ENCODE assay signal across 13 cellular contexts in genomic region chr1:113046569-113046968, GRCh38. TPM values are rescaled to one million over a fixed set of nuclear protein-coding genes. Genes with fewer than 3 reads are reported as not detected.
DNase-seq lines count a peak whose midpoint lies in the region; ATAC-seq, FAIRE-seq and TF ChIP-seq lines count a peak whose summit lies in the region.
"Had no signal": no experiment of that assay in that cellular context is flagged by ENCODE, and none has a peak within 500 bp of the region (broad histone marks: within the 10 kb centered on the region; RNA-seq: fewer than 3 reads in every experiment).

No MANE protein-coding gene starts in this region.

- no peak overlapping the region for H3K4me3 Mint-ChIP-seq in activated naive CD4-positive, alpha-beta T cell treated with anti-CD3 and anti-CD28 coated beads for 36 hours

- SMC1A ChIA-PET in GM12878 (lab: Charles Lee; ENCODE audit: uncharacterized antibody, unreplicated experiment), result no interaction called here

- no TSS peak for BruUV-seq in GM12878 (replicated peaks; lab: Mats Ljungman, UMichigan)

- H3K4me2 ChIP-seq in GM12878 (ENCODE audit: control insufficient read depth, insufficient read depth), result no peak overlapping the region

- H3K27me3 ChIP-seq in GM12878 (replicated peaks in 1 of 2; ENCODE audit: control insufficient read depth in 2 of 2, insufficient read depth in 2 of 2, low read length in 1 of 2) (no peaks in the 10 kb centered on the region), upper lobe of right lung (no peaks in the 10 kb centered on the region)
- H3K27me3 ChIP-seq: esophagus muscularis mucosa had no signal

- no peak overlapping the region for H3K9ac ChIP-seq in GM12878 (ENCODE audit: control insufficient read depth, insufficient read depth, low read length)
- H3K9ac ChIP-seq: parathyroid adenoma had no signal

- no peaks in the 10 kb centered on the region for H3K79me2 ChIP-seq in GM12878 (ENCODE audit: control insufficient read depth, insufficient read depth, low read length)
- H3K79me2 ChIP-seq: parathyroid adenoma had no signal

- peaks cover 33% of the 10 kb centered on the region for H3K4me1 Mint-ChIP-seq in activated naive CD4-positive, alpha-beta T cell treated with anti-CD3 and anti-CD28 coated beads for 36 hours (ENCODE audit: low read depth)

- H3K27me3 Mint-ChIP-seq in activated naive CD4-positive, alpha-beta T cell treated with anti-CD3 and anti-CD28 coated beads for 36 hours (ENCODE audit: low read depth), result peaks cover 2% of the 10 kb centered on the region

- H3K27ac ChIP-seq in GM12878 (ENCODE audit: control insufficient read depth, insufficient read depth) (no peak overlapping the region), upper lobe of right lung (no peak overlapping the region)
- H3K27ac ChIP-seq: esophagus muscularis mucosa, parathyroid adenoma had no signal

- TF ChIP-seq RAD21 in GM12878 (IDR thresholded peaks at IDR 0.05; ENCODE audit: insufficient read depth, low read depth, low read length), result no peak

- H3K4me3 ChIP-seq in GM12878 (no peak overlapping the region), upper lobe of right lung (no peak overlapping the region)
- H3K4me3 ChIP-seq: esophagus muscularis mucosa had no signal

- WGBS in GM12878 (ENCODE audit: insufficient coverage, insufficient replicate concordance, low lambda C conversion rate, missing lambda C conversion rate), result 36% methylated on average over 4 of the region's 4 CpGs

- DNase-seq in activated naive CD4-positive, alpha-beta T cell treated with anti-CD3 and anti-CD28 coated beads for 36 hours, result peak; percentile 31
- DNase-seq in activated naive CD4-positive, alpha-beta T cell (lab: John Stamatoyannopoulos, UW), result no peak
- DNase-seq in OCI-M1 (lab: John Stamatoyannopoulos, UW) (peak; percentile 18), GM12878 (ENCODE audit: low read depth, low spot score) (no peak), upper lobe of right lung (no peak), GM10248 (ENCODE audit: extremely low spot score) (no peak), kidney glomerular epithelial cell (lab: John Stamatoyannopoulos, UW) (no peak)
- DNase-seq: activated effector memory CD4-positive, alpha-beta T cell treated with anti-CD3 and anti-CD28 coated beads, Interleukin-2, amount 50 U/mL, for 16 hours; caudate nucleus; mammary epithelial cell had no signal

- POLR2A ChIA-PET in GM12878 (lab: Charles Lee) (no interaction called here), GM10248 (lab: Yijun Ruan, JAX) (no interaction called here)

- H3K4me1 ChIP-seq in GM12878 (ENCODE audit: control insufficient read depth, insufficient read depth, low read length), result peaks cover 20% of the 10 kb centered on the region
- peaks cover 4% of the 10 kb centered on the region for H3K4me1 ChIP-seq in upper lobe of right lung
- H3K4me1 ChIP-seq: parathyroid adenoma had no signal

- no peaks in the 10 kb centered on the region for H3K36me3 Mint-ChIP-seq in activated naive CD4-positive, alpha-beta T cell treated with anti-CD3 and anti-CD28 coated beads for 36 hours (ENCODE audit: low read depth)

- no peak for TF ChIP-seq POLR2A in GM12878 (IDR thresholded peaks at IDR 0.05; ENCODE audit: low read depth, low read length)

- H4K20me1 ChIP-seq in GM12878 (ENCODE audit: control insufficient read depth, insufficient read depth), result no peaks in the 10 kb centered on the region

- in situ Hi-C loops in GM12878 (cut with MboI), result no loop called here

- RAD21 ChIA-PET in GM12878 (lab: Charles Lee; ENCODE audit: unreplicated experiment), result interaction anchor here (1.0 to 1.2 kb wide), 2 partner anchors 10 to 26 kb away, joined by 3 read pairs; no protein-coding TSS in a partner anchor

- intact Hi-C loops in activated naive CD4-positive, alpha-beta T cell treated with anti-CD3 and anti-CD28 coated beads for 36 hours (cut with micrococcal nuclease), result loop anchor here (2.0 kb wide), 1 partner anchor 26 kb away; the partner anchor contains the start of gene LRIG2
- intact Hi-C loops in GM12878 (cut with micrococcal nuclease; ENCODE audit: unreplicated experiment) (no loop called here), upper lobe of right lung (cut with DNase I) (no loop called here)

- H3K36me3 ChIP-seq in GM12878 (ENCODE audit: control insufficient read depth in 2 of 2, insufficient read depth in 2 of 2, low read length in 1 of 2), result no peaks in the 10 kb centered on the region
- no peaks in the 10 kb centered on the region for H3K36me3 ChIP-seq in upper lobe of right lung
- H3K36me3 ChIP-seq: esophagus muscularis mucosa had no signal

- H3K27ac Mint-ChIP-seq in activated naive CD4-positive, alpha-beta T cell treated with anti-CD3 and anti-CD28 coated beads for 36 hours, result peak overlapping the region; percentile 64

- H3K9me3 ChIP-seq in GM12878 (replicated peaks; ENCODE audit: control insufficient read depth, insufficient read depth, low read length), result no peaks in the 10 kb centered on the region
- H3K9me3 ChIP-seq in upper lobe of right lung, result no peaks in the 10 kb centered on the region
- H3K9me3 ChIP-seq: esophagus muscularis mucosa had no signal

- no peaks in the 10 kb centered on the region for H3K9me3 Mint-ChIP-seq in activated naive CD4-positive, alpha-beta T cell treated with anti-CD3 and anti-CD28 coated beads for 36 hours

- TF ChIP-seq EP300 in GM12878 (IDR thresholded peaks at IDR 0.05; ENCODE audit: borderline replicate concordance in 1 of 2, control insufficient read depth in 1 of 2, low read depth in 2 of 2, low read length in 2 of 2), result no peak

- FAIRE-seq in GM12878 (lab: Jason Lieb, UNC), result no peak

- ATAC-seq in GM12878, result no peak
- peak; percentile 42 for ATAC-seq in upper lobe of right lung
- no peak for ATAC-seq in HG03108 (IDR thresholded peaks at IDR 0.05; ENCODE audit: unreplicated experiment)

- H2AFZ ChIP-seq in GM12878 (ENCODE audit: control insufficient read depth, low read depth, low read length), result no peak overlapping the region
- H2AFZ ChIP-seq: parathyroid adenoma had no signal

- CTCF ChIA-PET in activated naive CD4-positive, alpha-beta T cell treated with anti-CD3 and anti-CD28 coated beads for 36 hours (lab: Charles Lee), result interaction anchor here (0.6 to 2.1 kb wide), 2 partner anchors 8 to 26 kb away, joined by 3 to 5 read pairs; partner anchors contain the start of gene LRIG2
- CTCF ChIA-PET in GM12878 (lab: Yijun Ruan, JAX) (interaction anchor here (3.9 kb wide), 1 partner anchor 26 kb away, joined by 26 read pairs; the partner anchor contains the start of gene LRIG2), GM10248 (lab: Yijun Ruan, JAX) (interaction anchor here (2.0 to 6.0 kb wide), 2 partner anchors 26 to 164 kb away, joined by 7 to 23 read pairs; partner anchors contain the start of gene LRIG2)

- no peak for TF ChIP-seq CTCF in GM12878 (IDR thresholded peaks at IDR 0.05 in 2 of 3, conservative IDR thresholded peaks at IDR 0.05 in 1 of 3; ENCODE audit: control insufficient read depth in 2 of 3, extremely low read depth in 1 of 3, insufficient read depth in 1 of 3, low read depth in 3 of 3, low read length in 3 of 3)
- TF ChIP-seq CTCF in upper lobe of right lung (IDR thresholded peaks at IDR 0.05), result no peak
- no peak for TF ChIP-seq CTCF in GM10248 (IDR thresholded peaks at IDR 0.05; ENCODE audit: control extremely low read depth, extremely low read depth, low read depth, missing control alignments)

TF ChIP-seq in GM12878, 131 proteins besides CTCF, POLR2A, EP300 and RAD21:
- peak; percentile 65 to 67; a peak in 2 of 4 replicates for TF ChIP-seq BHLHE40 (IDR thresholded peaks at IDR 0.05; ENCODE audit: borderline replicate concordance in 1 of 2, low read depth in 2 of 2, low read length in 1 of 2)
- TF ChIP-seq SIX5 (IDR thresholded peaks at IDR 0.05; ENCODE audit: low read depth, low read length, severe bottlenecking), result no peak
- no peak for TF ChIP-seq MTA2 (IDR thresholded peaks at IDR 0.05; ENCODE audit: low read depth)
- TF ChIP-seq RUNX3 (IDR thresholded peaks at IDR 0.05; ENCODE audit: low read length), result peak; percentile 58

RNA-seq across cellular contexts. Expression of gene LRIG2, which starts 26.4 kb away (rescaled TPM):
- total RNA-seq in activated naive CD4-positive, alpha-beta T cell treated with anti-CD3 and anti-CD28 coated beads for 36 hours, result 1 to 10 TPM; 7.7 to 9.1 TPM
- total RNA-seq in GM12878 (2013; cell fraction: nucleolus; rRNA removed), result 78.4 and 80.4 TPM in 2 replicates
- total RNA-seq in GM12878 (2014; rRNA removed) (8.4 and 8.5 TPM in 2 replicates), GM12878 (2014; rRNA removed; fragmentation: Illumina TruSeq; extraction: Trizol) (6.7 and 7.7 TPM in 2 replicates), GM12878 (2021) (4.3 and 7.6 TPM in 2 replicates), upper lobe of right lung (10.9 TPM)
- polyA plus RNA-seq in GM12878 (2011; ENCODE audit: low read depth), result 4.2 TPM
- polyA plus RNA-seq in GM12878 (2011; rRNA removed) (11.8 and 13.9 TPM in 2 replicates), GM12878 (2014; fragmentation: Illumina TruSeq; extraction: Trizol) (5.3 and 6.0 TPM in 2 replicates), GM12878 (2014; fragmentation: Nextera tagmentation; extraction: Ambion mirVana) (1 to 10 TPM in 1 of 2 experiments, under 1 TPM in 1; 0.77 to 1.3 TPM), GM12878 (2014; rRNA removed) (4.9 and 5.2 TPM in 2 replicates), GM12878 (2016; fragmentation: Nextera tagmentation; extraction: Ambion mirVana) (1 to 10 TPM; 4.6 TPM)
- polyA plus RNA-seq in GM12878 (2011; cell fraction: cytosol; rRNA removed), result 7.8 and 10.1 TPM in 2 replicates
- 10.9 and 14.3 TPM in 2 replicates for polyA plus RNA-seq in GM12878 (2011; cell fraction: nucleus; rRNA removed)
- 4.3 and 4.9 TPM in 2 replicates for polyA plus RNA-seq in GM12878 (2012)
- polyA minus RNA-seq in GM12878 (2011; rRNA and poly(A)+ RNA removed), result 21.4 and 24.0 TPM in 2 replicates
- 3.5 and 7.3 TPM in 2 replicates for polyA minus RNA-seq in GM12878 (2011; cell fraction: cytosol; rRNA and poly(A)+ RNA removed)
- 10.3 and 11.5 TPM in 2 replicates for polyA minus RNA-seq in GM12878 (2011; cell fraction: nucleus; rRNA and poly(A)+ RNA removed)

Comparison
In these comparisons a context has a peak if more than half of its experiments do, and no peak if none do; other contexts are left out.
1. DNase-seq: peak in activated naive CD4-positive, alpha-beta T cell treated with anti-CD3 and anti-CD28 coated beads for 36 hours (single experiment) and OCI-M1 (single experiment); none in activated naive CD4-positive, alpha-beta T cell (0 of 4), GM12878 (single experiment), upper lobe of right lung (single experiment), GM10248 (single experiment) and kidney glomerular epithelial cell (single experiment).